8 cellular contexts compared by ENCODE assay signal in the genomic region with DNA sequence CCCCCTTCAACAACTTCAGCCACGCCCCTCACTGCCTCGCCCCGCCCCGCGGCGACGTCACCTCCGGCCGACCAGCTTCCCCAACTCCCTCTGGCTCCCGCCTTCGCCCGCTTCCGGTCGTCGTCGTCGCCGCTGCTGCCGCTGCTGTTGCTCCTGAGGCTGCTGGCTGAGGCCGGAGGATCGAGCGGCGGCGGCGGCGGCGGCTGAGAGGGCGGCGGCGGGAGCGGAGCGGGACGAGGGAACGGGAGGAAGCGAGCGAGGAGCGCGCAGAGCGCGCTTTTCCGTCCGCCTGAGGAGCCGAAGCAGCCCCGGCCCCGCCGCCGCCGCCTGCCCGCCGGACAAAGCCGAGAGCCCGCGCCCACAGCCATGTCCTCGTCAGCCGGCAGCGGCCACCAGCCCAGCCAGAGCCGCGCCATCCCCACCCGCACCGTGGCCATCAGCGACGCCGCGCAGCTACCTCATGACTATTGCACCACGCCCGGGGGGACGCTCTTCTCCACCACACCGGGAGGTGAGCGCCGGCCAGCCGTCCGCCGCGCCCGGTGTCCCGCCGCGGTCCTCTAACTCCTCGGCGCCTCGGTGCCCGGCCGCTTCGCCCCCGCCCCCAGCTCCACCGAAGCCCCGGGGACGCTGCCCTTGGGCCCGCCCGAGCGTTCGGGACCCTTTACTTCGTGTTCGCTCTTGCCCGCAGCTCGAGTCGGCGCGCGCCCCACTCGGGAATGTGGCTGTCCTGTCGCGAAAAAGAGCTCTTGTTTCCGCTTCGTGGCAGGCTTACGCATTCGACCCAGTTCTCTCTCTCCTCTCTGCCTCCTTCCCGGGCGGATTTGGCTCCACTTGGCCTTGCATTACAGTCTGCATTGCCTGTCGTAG. TPM values are rescaled to one million over a fixed set of nuclear protein-coding genes. Genes with fewer than 3 reads are reported as not detected.
DNase-seq lines count a peak whose midpoint lies in the region; ATAC-seq and TF ChIP-seq lines count a peak whose summit lies in the region.

Gene EIF4EBP2 (plus strand): TSS at position 110 of the 870 bp plus-strand sequence. CDS start 257 bp downstream, at position 367.

- peak; percentile 78 to 80 for DNase-seq in NCI-H1930 (lab: John Stamatoyannopoulos, UW)
- peak; percentile 94 for DNase-seq in T-helper 22 cell (ENCODE audit: low read depth)
- DNase-seq in ascending aorta (ENCODE audit: low spot score in 2 of 2) = peak; percentile 86 to 99
- peak; percentile 97 to 100 (median 99) for DNase-seq in right cardiac atrium
- peak; percentile 83 for DNase-seq in pulmonary artery endothelial cell (ENCODE audit: low read depth, low spot score)
- DNase-seq in uterus = peak; percentile 99 to 100

- H3K27ac ChIP-seq in ascending aorta (peak within 1 kb of the TSS; percentile 98 to 100), right cardiac atrium (ENCODE audit: low read length) (peak within 1 kb of the TSS; percentile 97), uterus (peak within 1 kb of the TSS; percentile 97)

- intact Hi-C loops in ascending aorta (cut with DNase I) = loop anchor here (1.0 to 2.0 kb wide), 5 partner anchors 22 to 171 kb away; partner anchors contain the start of genes LRRC20 and PPA1
- intact Hi-C loops in right cardiac atrium (cut with DNase I) = no loop called here
- intact Hi-C loops in uterus (cut with DNase I; ENCODE audit: low total_unique reads) = no loop called here

- H3K4me3 ChIP-seq in ascending aorta (peak within 1 kb of the TSS; percentile 84 to 96), right cardiac atrium (ENCODE audit: low read length) (peak within 1 kb of the TSS; percentile 66), uterus (peak within 1 kb of the TSS; percentile 62 to 92)

- H3K4me1 ChIP-seq in ascending aorta (peaks cover 6 to 25% of the 10 kb centered on the region in 2 donors), right cardiac atrium (ENCODE audit: control insufficient read depth, insufficient read depth, low read length) (peaks cover 4% of the 10 kb centered on the region), uterus (peaks cover 0 to 8% of the 10 kb centered on the region in 2 donors)

- TF ChIP-seq POLR2A in uterus (IDR thresholded peaks at IDR 0.05) = peak; percentile 97 to 99

- WGBS in right cardiac atrium = under 1% methylated on average over 110 of the region's 110 CpGs

- H3K27me3 ChIP-seq in ascending aorta (no peaks in the 10 kb centered on the region), right cardiac atrium (ENCODE audit: control insufficient read depth, insufficient read depth) (no peaks in the 10 kb centered on the region), uterus (no peaks in the 10 kb centered on the region)

- ATAC-seq in GM18499 (IDR thresholded peaks at IDR 0.05; ENCODE audit: insufficient read depth, unreplicated experiment) = peak; percentile 41
- peak; percentile 76 for ATAC-seq in HG02943 (IDR thresholded peaks at IDR 0.05; ENCODE audit: low read depth, unreplicated experiment)
- peak; percentile 94 to 96 for ATAC-seq in right cardiac atrium

- H3K36me3 ChIP-seq in ascending aorta (no peaks in the 10 kb centered on the region), uterus (no peaks in the 10 kb centered on the region)

- H3K9me3 ChIP-seq in ascending aorta (no peaks in the 10 kb centered on the region), right cardiac atrium (ENCODE audit: control insufficient read depth, low read length) (no peaks in the 10 kb centered on the region), uterus (no peaks in the 10 kb centered on the region)

- TF ChIP-seq CTCF in ascending aorta (IDR thresholded peaks at IDR 0.05) = no peak
- peak in 2 of 4 experiments; percentile 12 to 15 for TF ChIP-seq CTCF in uterus (IDR thresholded peaks at IDR 0.05)

RNA-seq across cellular contexts. Expression of gene EIF4EBP2, which starts in this region (rescaled TPM):
- 35.4 TPM for total RNA-seq in ascending aorta
- total RNA-seq in right cardiac atrium = 10 to 100 TPM; 69.7 to 91.1 (median 78.0) TPM
- polyA plus RNA-seq in right cardiac atrium = 29.6 TPM
- total RNA-seq in pulmonary artery endothelial cell = 20.5 and 23.6 TPM in 2 replicates
- total RNA-seq in uterus = 10 to 100 TPM; 26.9 to 70.3 (median 46.3) TPM

Comparison
In these comparisons a context has a peak if more than half of its experiments do, and no peak if none do; other contexts are left out.
1. Peak in every context shown above with its lines: DNase-seq, ATAC-seq, H3K4me3 ChIP-seq and H3K27ac ChIP-seq.
2. ATAC-seq: peak in every context shown above with its lines; median percentile 95 in right cardiac atrium; 76 in HG02943; 41 in GM18499.